In genomic region chr4:84648185-84648584, GRCh38 we compare ENCODE assay signal across 15 cellular contexts.
DNase-seq lines count a peak whose midpoint lies in the region; ATAC-seq and TF ChIP-seq lines count a peak whose summit lies in the region.
"Had no signal": no experiment of that assay in that cellular context is flagged by ENCODE, and none has a peak within 500 bp of the region (broad histone marks: within the 10 kb centered on the region; RNA-seq: fewer than 3 reads in every experiment).

No MANE protein-coding gene starts in this region.

- H3K4me3 ChIP-seq in HUES48 (ENCODE audit: low read depth, low read length) (no peak overlapping the region), left lung (no peak overlapping the region)
- H3K4me3 ChIP-seq: A549, GM23248, K562 had no signal

- TF ChIP-seq CTCF in VCaP (conservative IDR thresholded peaks at IDR 0.05) (no peak), left lung (IDR thresholded peaks at IDR 0.05) (no peak), type B pancreatic cell (conservative IDR thresholded peaks at IDR 0.05) (no peak)

- H3K27ac ChIP-seq in HUES48 (ENCODE audit: low read depth, low read length) (peak overlapping the region; percentile 84), VCaP (peak overlapping the region; percentile 16; the same call in 1 of the 2 replicates), left lung (no peak overlapping the region)
- H3K27ac ChIP-seq: A549, C4-2B, GM23248 had no signal

- CTCF ChIA-PET in activated CD4-positive, alpha-beta T cell treated with anti-CD3 and anti-CD28 coated beads, Interleukin-2, amount 10 ng/mL, durations not matched to agents 7 days and 5 days (lab: Charles Lee), result no interaction called here

- no peaks in the 10 kb centered on the region for H3K9me3 Mint-ChIP-seq in type B pancreatic cell
- H3K9me3 Mint-ChIP-seq in activated CD4-positive, alpha-beta T cell treated with anti-CD3 and anti-CD28 coated beads, Interleukin-2, amount 10 ng/mL, durations not matched to agents 7 days and 5 days, result no peaks in the 10 kb centered on the region
- H3K9me3 Mint-ChIP-seq in stimulated activated effector memory CD8-positive, alpha-beta T cell treated with anti-CD3 and anti-CD28 coated beads, Interleukin-12 subunit alpha, Interleukin-12 subunit beta, amount 100 ng/mL, for 72 hours, result no peaks in the 10 kb centered on the region
- H3K9me3 Mint-ChIP-seq: CD4-positive, alpha-beta memory T cell; H9 had no signal

- H3K27ac Mint-ChIP-seq in type B pancreatic cell, result no peak overlapping the region
- no peak overlapping the region for H3K27ac Mint-ChIP-seq in activated CD4-positive, alpha-beta T cell treated with anti-CD3 and anti-CD28 coated beads, Interleukin-2, amount 10 ng/mL, durations not matched to agents 7 days and 5 days
- H3K27ac Mint-ChIP-seq in stimulated activated effector memory CD8-positive, alpha-beta T cell treated with anti-CD3 and anti-CD28 coated beads, Interleukin-12 subunit alpha, Interleukin-12 subunit beta, amount 100 ng/mL, for 72 hours, result no peak overlapping the region

- H3K9me3 ChIP-seq in HUES48 (ENCODE audit: control insufficient read depth, insufficient read depth, low read length) (no peaks in the 10 kb centered on the region), left lung (no peaks in the 10 kb centered on the region)
- H3K9me3 ChIP-seq: A549, BE2C had no signal

- peaks cover 35% of the 10 kb centered on the region for H3K4me1 ChIP-seq in HUES48 (ENCODE audit: control insufficient read depth, insufficient read depth, low read length)
- H3K4me1 ChIP-seq in left lung, result peaks cover 0 to 15% of the 10 kb centered on the region in 2 donors
- H3K4me1 ChIP-seq: A549, BE2C had no signal

- DNase-seq in left lung, result no peak
- no peak for DNase-seq in type B pancreatic cell (ENCODE audit: extremely low spot score, unreplicated experiment)
- no peak for DNase-seq in activated CD4-positive, alpha-beta T cell treated with anti-CD3 and anti-CD28 coated beads, Interleukin-2, amount 10 ng/mL, durations not matched to agents 7 days and 5 days
- DNase-seq in stimulated activated effector memory CD8-positive, alpha-beta T cell treated with anti-CD3 and anti-CD28 coated beads, Interleukin-12 subunit alpha, Interleukin-12 subunit beta, amount 100 ng/mL, for 72 hours (ENCODE audit: low spot score in 2 of 2), result no peak
- DNase-seq: BE2C; CD4-positive, alpha-beta memory T cell; DMS79; H9 had no signal

- H3K27me3 Mint-ChIP-seq in type B pancreatic cell, result no peaks in the 10 kb centered on the region
- H3K27me3 Mint-ChIP-seq in activated CD4-positive, alpha-beta T cell treated with anti-CD3 and anti-CD28 coated beads, Interleukin-2, amount 10 ng/mL, durations not matched to agents 7 days and 5 days, result no peaks in the 10 kb centered on the region
- H3K27me3 Mint-ChIP-seq: CD4-positive, alpha-beta memory T cell had no signal

- H3K4me1 Mint-ChIP-seq in type B pancreatic cell (ENCODE audit: unreplicated experiment), result no peaks in the 10 kb centered on the region
- no peaks in the 10 kb centered on the region for H3K4me1 Mint-ChIP-seq in activated CD4-positive, alpha-beta T cell treated with anti-CD3 and anti-CD28 coated beads, Interleukin-2, amount 10 ng/mL, durations not matched to agents 7 days and 5 days
- H3K4me1 Mint-ChIP-seq in stimulated activated effector memory CD8-positive, alpha-beta T cell treated with anti-CD3 and anti-CD28 coated beads, Interleukin-12 subunit alpha, Interleukin-12 subunit beta, amount 100 ng/mL, for 72 hours, result no peaks in the 10 kb centered on the region
- H3K4me1 Mint-ChIP-seq: CD4-positive, alpha-beta memory T cell had no signal

- H3K36me3 Mint-ChIP-seq in type B pancreatic cell, result peaks cover 21% of the 10 kb centered on the region
- H3K36me3 Mint-ChIP-seq in activated CD4-positive, alpha-beta T cell treated with anti-CD3 and anti-CD28 coated beads, Interleukin-2, amount 10 ng/mL, durations not matched to agents 7 days and 5 days (ENCODE audit: low read depth), result no peaks in the 10 kb centered on the region
- H3K36me3 Mint-ChIP-seq in stimulated activated effector memory CD8-positive, alpha-beta T cell treated with anti-CD3 and anti-CD28 coated beads, Interleukin-12 subunit alpha, Interleukin-12 subunit beta, amount 100 ng/mL, for 72 hours, result no peaks in the 10 kb centered on the region
- H3K36me3 Mint-ChIP-seq: CD4-positive, alpha-beta memory T cell had no signal

- H3K36me3 ChIP-seq in HUES48 (ENCODE audit: control insufficient read depth, insufficient read depth, low read length) (peaks cover 31% of the 10 kb centered on the region), left lung (no peaks in the 10 kb centered on the region)
- H3K36me3 ChIP-seq: BE2C had no signal

- no peak overlapping the region for H3K9ac ChIP-seq in HUES48 (ENCODE audit: low read depth, low read length)
- H3K9ac ChIP-seq: GM23248 had no signal

- POLR2A ChIA-PET in activated CD4-positive, alpha-beta T cell treated with anti-CD3 and anti-CD28 coated beads, Interleukin-2, amount 10 ng/mL, durations not matched to agents 7 days and 5 days (lab: Charles Lee), result no interaction called here

- intact Hi-C loops in left lung (cut with DNase I), result no loop called here

- no peaks in the 10 kb centered on the region for H3K27me3 ChIP-seq in HUES48 (ENCODE audit: control insufficient read depth, insufficient read depth, low read length)
- H3K27me3 ChIP-seq in left lung, result no peaks in the 10 kb centered on the region
- H3K27me3 ChIP-seq: BE2C had no signal

- peak overlapping the region; percentile 0 for H3K4me3 Mint-ChIP-seq in type B pancreatic cell
- no peak overlapping the region for H3K4me3 Mint-ChIP-seq in activated CD4-positive, alpha-beta T cell treated with anti-CD3 and anti-CD28 coated beads, Interleukin-2, amount 10 ng/mL, durations not matched to agents 7 days and 5 days
- no peak overlapping the region for H3K4me3 Mint-ChIP-seq in stimulated activated effector memory CD8-positive, alpha-beta T cell treated with anti-CD3 and anti-CD28 coated beads, Interleukin-12 subunit alpha, Interleukin-12 subunit beta, amount 100 ng/mL, for 72 hours
- H3K4me3 Mint-ChIP-seq: CD4-positive, alpha-beta memory T cell had no signal

- ATAC-seq in left lung (peak; percentile 74), GM19395 (IDR thresholded peaks at IDR 0.05; ENCODE audit: unreplicated experiment) (no peak)
- ATAC-seq in stimulated activated effector memory CD8-positive, alpha-beta T cell treated with anti-CD3 and anti-CD28 coated beads, Interleukin-12 subunit alpha, Interleukin-12 subunit beta, amount 100 ng/mL, for 72 hours, result no peak
- ATAC-seq: A549, K562 had no signal

Comparison
In these comparisons a context has a peak if more than half of its experiments do, and no peak if none do; other contexts are left out.
1. H3K27ac ChIP-seq: peak in HUES48 (single experiment) and VCaP (single experiment); none in left lung (0 of 2).